Comparison of ENCODE assay signal across 14 cellular contexts in genomic region chr11:47236482-47236881, GRCh38. TPM values are rescaled to one million over a fixed set of nuclear protein-coding genes. Genes with fewer than 3 reads are reported as not detected.
DNase-seq lines count a peak whose midpoint lies in the region; ATAC-seq, FAIRE-seq and TF ChIP-seq lines count a peak whose summit lies in the region.
"Had no signal": no experiment of that assay in that cellular context is flagged by ENCODE, and none has a peak within 500 bp of the region (broad histone marks: within the 10 kb centered on the region; RNA-seq: fewer than 3 reads in every experiment).

No MANE protein-coding gene starts in this region.

- H3K4me3 Mint-ChIP-seq in activated CD4-positive, alpha-beta T cell treated with anti-CD3 and anti-CD28 coated beads, Interleukin-2, amount 10 ng/mL, durations not matched to agents 24 days and 14 days: no peak overlapping the region
- no peak overlapping the region for H3K4me3 Mint-ChIP-seq in activated CD4-positive, alpha-beta T cell treated with anti-CD3 and anti-CD28 coated beads, Interleukin-2, amount 10 ng/mL, durations not matched to agents 7 days and 5 days
- no peak overlapping the region for H3K4me3 Mint-ChIP-seq in neural crest cell
- H3K4me3 Mint-ChIP-seq: B cell had no signal

- TF ChIP-seq CTCF in astrocyte of the spinal cord (IDR thresholded peaks at IDR 0.05; ENCODE audit: low read depth, low read length) (no peak), neural crest cell (conservative IDR thresholded peaks at IDR 0.05) (no peak)

- ATAC-seq in HG03175 (IDR thresholded peaks at IDR 0.05; ENCODE audit: unreplicated experiment): no peak

- no peak overlapping the region for H3K27ac ChIP-seq in caudate nucleus (ENCODE audit: low read depth, low read length)
- H3K27ac ChIP-seq: prostate gland, thoracic aorta had no signal

- peaks cover 26% of the 10 kb centered on the region for H3K4me1 Mint-ChIP-seq in activated CD4-positive, alpha-beta T cell treated with anti-CD3 and anti-CD28 coated beads, Interleukin-2, amount 10 ng/mL, durations not matched to agents 24 days and 14 days
- H3K4me1 Mint-ChIP-seq in activated CD4-positive, alpha-beta T cell treated with anti-CD3 and anti-CD28 coated beads, Interleukin-2, amount 10 ng/mL, durations not matched to agents 7 days and 5 days: peaks cover 32% of the 10 kb centered on the region
- H3K4me1 Mint-ChIP-seq in neural crest cell: peaks cover 19% of the 10 kb centered on the region
- H3K4me1 Mint-ChIP-seq: B cell had no signal

- intact Hi-C loops in activated CD4-positive, alpha-beta T cell treated with anti-CD3 and anti-CD28 coated beads, Interleukin-2, amount 10 ng/mL, durations not matched to agents 24 days and 14 days (cut with micrococcal nuclease): no loop called here

- in situ Hi-C loops in astrocyte of the spinal cord (cut with HindIII; ENCODE audit: low sequenced_read_pairs): no loop called here

- no peaks in the 10 kb centered on the region for H3K27me3 Mint-ChIP-seq in activated CD4-positive, alpha-beta T cell treated with anti-CD3 and anti-CD28 coated beads, Interleukin-2, amount 10 ng/mL, durations not matched to agents 24 days and 14 days
- no peaks in the 10 kb centered on the region for H3K27me3 Mint-ChIP-seq in activated CD4-positive, alpha-beta T cell treated with anti-CD3 and anti-CD28 coated beads, Interleukin-2, amount 10 ng/mL, durations not matched to agents 7 days and 5 days
- peaks cover 4% of the 10 kb centered on the region for H3K27me3 Mint-ChIP-seq in neural crest cell (ENCODE audit: low read depth)
- H3K27me3 Mint-ChIP-seq: B cell had no signal

- CTCF ChIA-PET in activated CD4-positive, alpha-beta T cell treated with anti-CD3 and anti-CD28 coated beads, Interleukin-2, amount 10 ng/mL, durations not matched to agents 7 days and 5 days (lab: Charles Lee): interaction anchor here (1.2 to 6.5 kb wide), 3 partner anchors 12 to 137 kb away, joined by 5 to 44 read pairs (median 7); partner anchors contain the start of gene ACP2

- FAIRE-seq in RCC 7860 (lab: Jason Lieb, UNC): no peak
- FAIRE-seq: frontal cortex had no signal

- peak overlapping the region; percentile 40 for H3K27ac Mint-ChIP-seq in activated CD4-positive, alpha-beta T cell treated with anti-CD3 and anti-CD28 coated beads, Interleukin-2, amount 10 ng/mL, durations not matched to agents 24 days and 14 days
- H3K27ac Mint-ChIP-seq in activated CD4-positive, alpha-beta T cell treated with anti-CD3 and anti-CD28 coated beads, Interleukin-2, amount 10 ng/mL, durations not matched to agents 7 days and 5 days: no peak overlapping the region
- peak overlapping the region; percentile 52 for H3K27ac Mint-ChIP-seq in neural crest cell (ENCODE audit: unreplicated experiment)
- H3K27ac Mint-ChIP-seq: B cell had no signal

- no peak overlapping the region for H3K4me3 ChIP-seq in astrocyte of the spinal cord (ENCODE audit: low read depth, low read length)
- H3K4me3 ChIP-seq: prostate gland, thoracic aorta had no signal

- POLR2A ChIA-PET in activated CD4-positive, alpha-beta T cell treated with anti-CD3 and anti-CD28 coated beads, Interleukin-2, amount 10 ng/mL, durations not matched to agents 7 days and 5 days (lab: Charles Lee): interaction anchor here (1.2 kb wide), 1 partner anchor 12 kb away, joined by 4 read pairs; the partner anchor contains the start of gene ACP2

- no peak for DNase-seq in activated CD4-positive, alpha-beta T cell treated with anti-CD3 and anti-CD28 coated beads, Interleukin-2, amount 10 ng/mL, durations not matched to agents 24 days and 14 days
- DNase-seq in activated CD4-positive, alpha-beta T cell treated with anti-CD3 and anti-CD28 coated beads, Interleukin-2, amount 10 ng/mL, durations not matched to agents 7 days and 5 days: no peak
- peak; percentile 82 for DNase-seq in NCI-H82 (lab: John Stamatoyannopoulos, UW)
- DNase-seq in astrocyte of the spinal cord (ENCODE audit: low read depth, low spot score): peak; percentile 28
- no peak for DNase-seq in neural crest cell (ENCODE audit: low read depth, low spot score)
- no peak for DNase-seq in caudate nucleus (lab: John Stamatoyannopoulos, UW)
- DNase-seq in RCC 7860 (ENCODE audit: low spot score): no peak
- DNase-seq: NCI-H1092 had no signal

- peaks cover 59% of the 10 kb centered on the region for H3K36me3 Mint-ChIP-seq in activated CD4-positive, alpha-beta T cell treated with anti-CD3 and anti-CD28 coated beads, Interleukin-2, amount 10 ng/mL, durations not matched to agents 24 days and 14 days (ENCODE audit: low read depth)
- peaks cover 51% of the 10 kb centered on the region for H3K36me3 Mint-ChIP-seq in activated CD4-positive, alpha-beta T cell treated with anti-CD3 and anti-CD28 coated beads, Interleukin-2, amount 10 ng/mL, durations not matched to agents 7 days and 5 days (ENCODE audit: low read depth)
- peaks cover 12% of the 10 kb centered on the region for H3K36me3 Mint-ChIP-seq in neural crest cell (ENCODE audit: low read depth)

- no peaks in the 10 kb centered on the region for H3K9me3 Mint-ChIP-seq in activated CD4-positive, alpha-beta T cell treated with anti-CD3 and anti-CD28 coated beads, Interleukin-2, amount 10 ng/mL, durations not matched to agents 24 days and 14 days
- no peaks in the 10 kb centered on the region for H3K9me3 Mint-ChIP-seq in activated CD4-positive, alpha-beta T cell treated with anti-CD3 and anti-CD28 coated beads, Interleukin-2, amount 10 ng/mL, durations not matched to agents 7 days and 5 days
- H3K9me3 Mint-ChIP-seq in neural crest cell: no peaks in the 10 kb centered on the region

RNA-seq across cellular contexts. Expression of gene ACP2, which starts 12.1 kb away (rescaled TPM):
- 24.8 and 27.6 TPM in 2 replicates for total RNA-seq in activated CD4-positive, alpha-beta T cell treated with anti-CD3 and anti-CD28 coated beads, Interleukin-2, amount 10 ng/mL, durations not matched to agents 24 days and 14 days
- total RNA-seq in activated CD4-positive, alpha-beta T cell treated with anti-CD3 and anti-CD28 coated beads, Interleukin-2, amount 10 ng/mL, durations not matched to agents 7 days and 5 days: 10 to 100 TPM; 28.0 to 31.7 TPM
- total RNA-seq in neural crest cell: 41.0 and 41.7 TPM in 2 replicates

RNA-seq across cellular contexts. Expression of gene NR1H3, which starts 21.3 kb away (rescaled TPM):
- total RNA-seq in activated CD4-positive, alpha-beta T cell treated with anti-CD3 and anti-CD28 coated beads, Interleukin-2, amount 10 ng/mL, durations not matched to agents 24 days and 14 days: 7.6 and 15.4 TPM in 2 replicates
- 10 to 100 TPM in 1 of 2 experiments, 1 to 10 TPM in 1; 8.4 to 10.0 TPM for total RNA-seq in activated CD4-positive, alpha-beta T cell treated with anti-CD3 and anti-CD28 coated beads, Interleukin-2, amount 10 ng/mL, durations not matched to agents 7 days and 5 days
- total RNA-seq in neural crest cell: 15.2 and 19.1 TPM in 2 replicates

RNA-seq across cellular contexts. Expression of gene DDB2, which starts 21.7 kb away (rescaled TPM):
- total RNA-seq in activated CD4-positive, alpha-beta T cell treated with anti-CD3 and anti-CD28 coated beads, Interleukin-2, amount 10 ng/mL, durations not matched to agents 24 days and 14 days: 148 and 157 TPM in 2 replicates
- 100 to 1,000 TPM; 156 to 166 TPM for total RNA-seq in activated CD4-positive, alpha-beta T cell treated with anti-CD3 and anti-CD28 coated beads, Interleukin-2, amount 10 ng/mL, durations not matched to agents 7 days and 5 days
- 32.2 and 33.9 TPM in 2 replicates for total RNA-seq in neural crest cell

RNA-seq across cellular contexts. Expression of gene MADD, which starts 33.5 kb away (rescaled TPM):
- 78.5 and 80.7 TPM in 2 replicates for total RNA-seq in activated CD4-positive, alpha-beta T cell treated with anti-CD3 and anti-CD28 coated beads, Interleukin-2, amount 10 ng/mL, durations not matched to agents 24 days and 14 days
- 10 to 100 TPM; 93.3 to 95.1 TPM for total RNA-seq in activated CD4-positive, alpha-beta T cell treated with anti-CD3 and anti-CD28 coated beads, Interleukin-2, amount 10 ng/mL, durations not matched to agents 7 days and 5 days
- total RNA-seq in neural crest cell: 56.2 and 59.2 TPM in 2 replicates

RNA-seq across cellular contexts. Expression of gene PACSIN3, which starts 50.2 kb away (rescaled TPM):
- 14.3 and 16.4 TPM in 2 replicates for total RNA-seq in activated CD4-positive, alpha-beta T cell treated with anti-CD3 and anti-CD28 coated beads, Interleukin-2, amount 10 ng/mL, durations not matched to agents 24 days and 14 days
- 1 to 10 TPM; 1.8 to 2.2 TPM for total RNA-seq in activated CD4-positive, alpha-beta T cell treated with anti-CD3 and anti-CD28 coated beads, Interleukin-2, amount 10 ng/mL, durations not matched to agents 7 days and 5 days
- total RNA-seq in neural crest cell: 56.4 and 57.0 TPM in 2 replicates
- total RNA-seq: OCI-LY7 had no signal

Comparison
In these comparisons a context has a peak if more than half of its experiments do, and no peak if none do; other contexts are left out.
1. DNase-seq: peak in NCI-H82 (single experiment) and astrocyte of the spinal cord (single experiment); none in activated CD4-positive, alpha-beta T cell treated with anti-CD3 and anti-CD28 coated beads, Interleukin-2, amount 10 ng/mL, durations not matched to agents 24 days and 14 days (single experiment), activated CD4-positive, alpha-beta T cell treated with anti-CD3 and anti-CD28 coated beads, Interleukin-2, amount 10 ng/mL, durations not matched to agents 7 days and 5 days (single experiment), neural crest cell (single experiment), caudate nucleus (0 of 61) and RCC 7860 (single experiment).